In genomic region chr2:210476194-210477128, GRCh38 we compare ENCODE assay signal across 8 cellular contexts. TPM values are rescaled to one million over a fixed set of nuclear protein-coding genes. Genes with fewer than 3 reads are reported as not detected.
A peak's percentile ranks its signal among the peaks of the same experiment; 100 is the strongest.
DNase-seq lines count a peak whose midpoint lies in the region; ATAC-seq and TF ChIP-seq lines count a peak whose summit lies in the region.

Gene LANCL1 (minus strand): TSS chr2:210476759. CDS start chr2:210476396, 363 bp downstream.

- peaks cover 46% of the 10 kb centered on the region for H3K4me1 Mint-ChIP-seq in activated CD8-positive, alpha-beta T cell treated with anti-CD3 and anti-CD28 coated beads for 36 hours (ENCODE audit: low read depth)

- no peaks in the 10 kb centered on the region for H3K27me3 Mint-ChIP-seq in activated CD8-positive, alpha-beta T cell treated with anti-CD3 and anti-CD28 coated beads for 36 hours

- POLR2A ChIA-PET in activated CD8-positive, alpha-beta T cell treated with anti-CD3 and anti-CD28 coated beads for 36 hours (lab: Charles Lee), result no interaction called here

- H3K4me3 Mint-ChIP-seq in activated CD8-positive, alpha-beta T cell treated with anti-CD3 and anti-CD28 coated beads for 36 hours, result peak within 1 kb of the TSS; percentile 96

- CTCF ChIA-PET in activated CD8-positive, alpha-beta T cell treated with anti-CD3 and anti-CD28 coated beads for 36 hours (lab: Charles Lee), result interaction anchor here (0.6 to 4.3 kb wide), 2 partner anchors 27 to 32 kb away, joined by 5 to 18 read pairs; no protein-coding TSS in a partner anchor

- intact Hi-C loops in activated CD8-positive, alpha-beta T cell treated with anti-CD3 and anti-CD28 coated beads for 36 hours (cut with micrococcal nuclease), result no loop called here
- intact Hi-C loops in lower leg skin (cut with DNase I; ENCODE audit: low total_unique reads), result no loop called here

- peak within 1 kb of the TSS; percentile 98 for H3K27ac Mint-ChIP-seq in activated CD8-positive, alpha-beta T cell treated with anti-CD3 and anti-CD28 coated beads for 36 hours

- no peak for TF ChIP-seq POLR2A in lower leg skin (IDR thresholded peaks at IDR 0.05)

- H3K36me3 Mint-ChIP-seq in activated CD8-positive, alpha-beta T cell treated with anti-CD3 and anti-CD28 coated beads for 36 hours (ENCODE audit: low read depth), result peaks cover 17% of the 10 kb centered on the region

- ATAC-seq in GM19397 (IDR thresholded peaks at IDR 0.05; ENCODE audit: unreplicated experiment), result peak; percentile 100
- peak; percentile 100 for ATAC-seq in HG03571 (IDR thresholded peaks at IDR 0.05; ENCODE audit: unreplicated experiment)
- ATAC-seq in activated CD8-positive, alpha-beta T cell treated with anti-CD3 and anti-CD28 coated beads for 36 hours, result peak; percentile 99

- peak within 1 kb of the TSS; percentile 75 for H3K4me3 ChIP-seq in lower leg skin (ENCODE audit: low read depth, poor library complexity, severe bottlenecking)

- TF ChIP-seq CTCF in activated CD8-positive, alpha-beta T cell treated with anti-CD3 and anti-CD28 coated beads for 36 hours (IDR thresholded peaks at IDR 0.05), result no peak
- TF ChIP-seq CTCF in lower leg skin (IDR thresholded peaks at IDR 0.05), result no peak

- DNase-seq in CD1c-positive myeloid dendritic cell (ENCODE audit: extremely low spot score) (peak; percentile 91), NCI-H82 treated with DMSO at 0.1 percent for 48 hours (lab: John Stamatoyannopoulos, UW; ENCODE audit: unreplicated experiment) (peak; percentile 90), ecto neural progenitor cell (ENCODE audit: low spot score) (peak; percentile 89), lower leg skin (ENCODE audit: low spot score in 2 of 2) (peak; percentile 93 to 98)
- peak; percentile 93 for DNase-seq in activated CD8-positive, alpha-beta T cell treated with anti-CD3 and anti-CD28 coated beads for 36 hours
- peak; percentile 67 to 80 for DNase-seq in stimulated activated CD4-positive, alpha-beta T cell treated with anti-CD3 and anti-CD28 coated beads, Interleukin-4, amount 100 ng/mL, for 48 hours (ENCODE audit: low read depth in 2 of 2)

- 1% methylated on average over 49 of the region's 49 CpGs for WGBS in lower leg skin, 2 donors

- no peaks in the 10 kb centered on the region for H3K9me3 Mint-ChIP-seq in activated CD8-positive, alpha-beta T cell treated with anti-CD3 and anti-CD28 coated beads for 36 hours

RNA-seq across cellular contexts. Expression of gene LANCL1, which starts in this region (rescaled TPM):
- total RNA-seq in activated CD8-positive, alpha-beta T cell treated with anti-CD3 and anti-CD28 coated beads for 36 hours, result 10 to 100 TPM; 34.0 to 36.9 TPM
- total RNA-seq in lower leg skin, result 10 to 100 TPM; 41.9 to 44.3 (median 42.8) TPM

Comparison
In these comparisons a context has a peak if more than half of its experiments do, and no peak if none do; other contexts are left out.
1. Peak in every context shown above with its lines: DNase-seq, ATAC-seq and H3K4me3 ChIP-seq.